Comparison of ENCODE assay signal across 8 cellular contexts in the genomic region with DNA sequence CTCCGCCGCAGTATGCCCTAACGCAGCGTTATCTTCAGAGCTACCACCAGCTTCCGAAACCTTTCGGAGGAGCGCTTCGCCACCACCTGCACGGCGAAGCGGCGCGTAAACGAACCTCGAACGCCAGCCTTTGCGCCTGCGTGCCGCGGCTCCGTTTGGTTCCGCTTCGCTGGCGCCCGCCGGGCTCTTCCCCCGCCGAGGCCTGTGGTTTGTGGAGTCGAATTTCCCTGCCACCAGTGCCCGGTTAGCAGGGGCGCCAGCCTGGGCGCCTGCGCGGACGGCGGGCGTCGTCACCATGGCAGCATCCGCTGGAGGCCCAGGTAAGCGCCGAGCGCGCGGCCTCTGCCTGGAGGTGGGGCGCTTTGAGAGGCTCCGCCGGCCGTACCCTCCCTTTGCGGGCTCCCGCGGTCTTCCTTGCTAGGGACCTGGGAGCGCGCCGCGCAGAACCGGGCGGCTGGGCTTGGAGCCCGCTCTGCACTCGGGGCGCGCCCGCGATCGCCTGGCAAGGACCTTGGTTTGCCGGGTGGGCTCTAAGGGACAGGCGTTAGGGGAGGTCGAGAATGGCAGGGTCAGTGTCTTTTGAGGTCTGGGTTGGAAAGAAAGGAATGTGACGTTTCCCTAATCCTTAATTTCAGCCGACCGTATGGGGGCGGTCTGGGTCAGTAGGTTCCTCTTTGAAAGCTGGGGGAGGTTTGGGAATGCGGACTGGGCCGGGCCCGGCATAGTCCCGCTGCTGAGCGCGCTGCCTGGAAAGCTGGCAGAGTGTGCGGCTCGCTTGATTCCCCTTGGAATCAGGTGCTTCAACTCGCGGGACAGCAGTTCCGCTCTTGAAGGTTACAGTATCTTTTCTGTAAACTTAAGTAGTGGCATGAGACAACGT. TPM values are rescaled to one million over a fixed set of nuclear protein-coding genes. Genes with fewer than 3 reads are reported as not detected.
DNase-seq lines count a peak whose midpoint lies in the region; ATAC-seq, FAIRE-seq and TF ChIP-seq lines count a peak whose summit lies in the region.

FAM151B (plus strand) TSS at position 272 of the 880 bp plus-strand sequence; CDS start at position 296, 24 bp downstream.

- TF ChIP-seq EP300 in HepG2 (IDR thresholded peaks at IDR 0.05; ENCODE audit: low read depth in 2 of 2, low read length in 2 of 2) (no peak), HepG2 (CRISPR knock-in tag; IDR thresholded peaks at IDR 0.05; ENCODE audit: borderline replicate concordance) (no peak)

- H3K9ac ChIP-seq in BLaER1 treated with 17β-estradiol and CSF1 and Interleukin-3, amounts not matched to agents 10 nM and 100 nM = peak within 1 kb of the TSS; percentile 60 to 85 (median 77)
- peak within 1 kb of the TSS; percentile 77 for H3K9ac ChIP-seq in HepG2 (ENCODE audit: insufficient read depth, low read depth, low read length)

- H3K36me3 ChIP-seq in BLaER1 treated with 17β-estradiol and CSF1 and Interleukin-3, amounts not matched to agents 10 nM and 100 nM = peaks cover 0 to 15% (median 3%) of the 10 kb centered on the region in 11 experiments; a peak in 10 of 22 replicates
- peaks cover 0 to 6% of the 10 kb centered on the region in 2 experiments; a peak in 3 of 5 replicates for H3K36me3 ChIP-seq in HepG2 (replicated peaks in 1 of 2; ENCODE audit: control insufficient read depth in 1 of 2, insufficient read depth in 2 of 2, low read length in 2 of 2)

- peak within 1 kb of the TSS; percentile 83 to 98 (median 93) for H3K4me2 ChIP-seq in BLaER1 treated with 17β-estradiol and CSF1 and Interleukin-3, amounts not matched to agents 10 nM and 100 nM
- H3K4me2 ChIP-seq in HepG2 (ENCODE audit: low read depth, low read length) = peak within 1 kb of the TSS; percentile 87

- H3K4me3 ChIP-seq in BLaER1 treated with 17β-estradiol and CSF1 and Interleukin-3, amounts not matched to agents 10 nM and 100 nM = peak within 1 kb of the TSS; percentile 63 to 82 (median 74)
- peak within 1 kb of the TSS; percentile 58 to 81 (median 75) for H3K4me3 ChIP-seq in HepG2 (replicated peaks in 1 of 3; ENCODE audit: insufficient read depth in 1 of 3, low read depth in 2 of 3, low read length in 3 of 3)

- TF ChIP-seq RAD21 in HepG2 (CRISPR knock-in tag; IDR thresholded peaks at IDR 0.05) = no peak; the same call in 1 of the 2 replicates

- in situ Hi-C loops in HepG2 (cut with HindIII; ENCODE audit: extremely low pct_ligation_motif_present, low pct_unique_long_range_greater_than_20kb) = loop anchor here (5.0 kb wide), 1 partner anchor 184 kb away; no protein-coding TSS in a partner anchor

- H2AFZ ChIP-seq in HepG2 (ENCODE audit: low read length) = peak within 1 kb of the TSS; percentile 76

- no peaks in the 10 kb centered on the region for H3K27me3 ChIP-seq in BLaER1 treated with 17β-estradiol and CSF1 and Interleukin-3, amounts not matched to agents 10 nM and 100 nM
- no peaks in the 10 kb centered on the region; a peak in 1 of 5 replicates for H3K27me3 ChIP-seq in HepG2 (ENCODE audit: control insufficient read depth in 1 of 2, insufficient read depth in 2 of 2, low read length in 2 of 2)

- CTCF ChIA-PET in HepG2 (lab: Yijun Ruan, JAX; ENCODE audit: low intra/inter-chr PET ratio, low total read pairs) = interaction anchor here (1.3 kb wide), 1 partner anchor 184 kb away, joined by 6 read pairs; no protein-coding TSS in a partner anchor

- under 1% methylated on average over 26 of the region's 83 CpGs for WGBS in HepG2 (ENCODE audit: low lambda C conversion rate)

- intact Hi-C loops in HepG2 (cut with micrococcal nuclease; ENCODE audit: unreplicated experiment) = loop anchor here (1.0 to 5.0 kb wide), 3 partner anchors 141 to 184 kb away; partner anchors contain the start of genes DHFR and MSH3

- TF ChIP-seq CTCF in HepG2 (CRISPR knock-in tag; IDR thresholded peaks at IDR 0.05) = peak; percentile 69

- H4K20me1 ChIP-seq in BLaER1 treated with 17β-estradiol and CSF1 and Interleukin-3, amounts not matched to agents 10 nM and 100 nM = no peaks in the 10 kb centered on the region
- H4K20me1 ChIP-seq in HepG2 (ENCODE audit: insufficient read depth, low read length) = no peaks in the 10 kb centered on the region

- H3K9me3 ChIP-seq in BLaER1 treated with 17β-estradiol and CSF1 and Interleukin-3, amounts not matched to agents 10 nM and 100 nM (replicated peaks in 1 of 11) = peaks cover 1 to 20% (median 14%) of the 10 kb centered on the region in 11 experiments; a peak in 21 of 22 replicates
- no peaks in the 10 kb centered on the region for H3K9me3 ChIP-seq in HepG2 (ENCODE audit: low read length)

- TF ChIP-seq POLR2A in HepG2 (IDR thresholded peaks at IDR 0.05; ENCODE audit: insufficient read depth in 1 of 2, low read depth in 2 of 2, low read length in 2 of 2) = peak; percentile 71 to 82

- peak within 1 kb of the TSS; percentile 22 to 77 (median 52); a peak in 18 of 22 replicates for H3K27ac ChIP-seq in BLaER1 treated with 17β-estradiol and CSF1 and Interleukin-3, amounts not matched to agents 10 nM and 100 nM
- peak within 1 kb of the TSS; percentile 80 for H3K27ac ChIP-seq in HepG2 (ENCODE audit: extremely low read length, insufficient read depth, low read length)

- H3K4me1 ChIP-seq in BLaER1 treated with 17β-estradiol and CSF1 and Interleukin-3, amounts not matched to agents 10 nM and 100 nM = peaks cover 6 to 17% (median 10%) of the 10 kb centered on the region in 10 experiments; a peak in 17 of 20 replicates
- H3K4me1 ChIP-seq in HepG2 (ENCODE audit: insufficient read depth, low read length) = peaks cover 38% of the 10 kb centered on the region

- no peaks in the 10 kb centered on the region for H3K79me2 ChIP-seq in HepG2 (ENCODE audit: insufficient read depth, low read length)

- TSS peak; percentile 58 for BruUV-seq in HepG2 (replicated peaks; lab: Mats Ljungman, UMichigan)

- ATAC-seq in GM19372 (IDR thresholded peaks at IDR 0.05; ENCODE audit: low read depth, unreplicated experiment) = peak; percentile 86
- peak; percentile 76 for ATAC-seq in HG03520 (IDR thresholded peaks at IDR 0.05; ENCODE audit: unreplicated experiment)
- peak; percentile 95 for ATAC-seq in HepG2

- DNase-seq in NCI-H526 (lab: John Stamatoyannopoulos, UW) (peak; percentile 88 to 96), dermis blood vessel endothelial cell (peak; percentile 91), HepG2 (ENCODE audit: low spot score) (peak; percentile 92)
- DNase-seq in activated CD4-positive, alpha-beta T cell treated with anti-CD3 and anti-CD28 coated beads, Interleukin-2, amount 50 U/mL, for 4 hours = peak; percentile 57 to 67
- DNase-seq in stimulated activated CD4-positive, alpha-beta T cell treated with anti-CD3 and anti-CD28 coated beads, Interleukin-2, amount 100 ng/mL, for 24 hours = peak; percentile 75 to 85

- POLR2A ChIA-PET in HepG2 (lab: Yijun Ruan, JAX) = interaction anchor here (0.6 to 1.3 kb wide), 4 partner anchors 21 to 180 kb away, joined by 3 to 5 read pairs (median 4); partner anchors contain the start of genes DHFR and MSH3

- FAIRE-seq in HepG2 (lab: Jason Lieb, UNC) = peak; percentile 32

TF ChIP-seq in HepG2, 621 proteins besides CTCF, POLR2A, EP300 and RAD21 (continues in another document):
- TF ChIP-seq, protein P1, sequence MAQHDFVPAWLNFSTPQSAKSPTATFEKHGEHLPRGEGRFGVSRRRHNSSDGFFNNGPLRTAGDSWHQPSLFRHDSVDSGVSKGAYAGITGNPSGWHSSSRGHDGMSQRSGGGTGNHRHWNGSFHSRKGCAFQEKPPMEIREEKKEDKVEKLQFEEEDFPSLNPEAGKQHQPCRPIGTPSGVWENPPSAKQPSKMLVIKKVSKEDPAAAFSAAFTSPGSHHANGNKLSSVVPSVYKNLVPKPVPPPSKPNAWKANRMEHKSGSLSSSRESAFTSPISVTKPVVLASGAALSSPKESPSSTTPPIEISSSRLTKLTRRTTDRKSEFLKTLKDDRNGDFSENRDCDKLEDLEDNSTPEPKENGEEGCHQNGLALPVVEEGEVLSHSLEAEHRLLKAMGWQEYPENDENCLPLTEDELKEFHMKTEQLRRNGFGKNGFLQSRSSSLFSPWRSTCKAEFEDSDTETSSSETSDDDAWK (CRISPR knock-in tag; IDR thresholded peaks at IDR 0.05) = no peak
- peak; percentile 91 for TF ChIP-seq ZFX (CRISPR knock-in tag; IDR thresholded peaks at IDR 0.05; ENCODE audit: low read depth)
- peak; percentile 56; the same call in 1 of the 2 replicates for TF ChIP-seq HDAC2 (CRISPR knock-in tag; IDR thresholded peaks at IDR 0.05)
- no peak for TF ChIP-seq SKI (IDR thresholded peaks at IDR 0.05; ENCODE audit: partially characterized antibody)

RNA-seq across cellular contexts. Expression of gene FAM151B, which starts in this region (rescaled TPM):
- total RNA-seq in dermis blood vessel endothelial cell (2.6 and 3.0 TPM in 2 replicates), HepG2 (2016; rRNA removed; fragmentation: Illumina TruSeq; extraction: Trizol) (1.0 and 2.3 TPM in 2 replicates)
- total RNA-seq in HepG2 (2016; cell fraction: cytosol; rRNA removed; fragmentation: Illumina TruSeq; extraction: Trizol; ENCODE audit: low read depth) = 1.5 and 2.6 TPM in 2 replicates
- 1.9 and 2.3 TPM in 2 replicates for total RNA-seq in HepG2 (2016; cell fraction: insoluble cytoplasmic fraction; rRNA removed; fragmentation: Illumina TruSeq; extraction: Trizol)
- total RNA-seq in HepG2 (2016; cell fraction: membrane; rRNA removed; fragmentation: Illumina TruSeq; extraction: Trizol) = 2.0 and 2.3 TPM in 2 replicates
- 1.9 and 2.1 TPM in 2 replicates for total RNA-seq in HepG2 (2016; cell fraction: nucleus; rRNA removed; fragmentation: Illumina TruSeq; extraction: Trizol)
- 0.54 and 0.61 TPM in 2 replicates for polyA plus RNA-seq in HepG2 (2011; rRNA removed)
- 0.24 and 0.33 TPM in 2 replicates for polyA plus RNA-seq in HepG2 (2011; cell fraction: cytosol; rRNA removed)
- 0.47 and 0.55 TPM in 2 replicates for polyA plus RNA-seq in HepG2 (2011; cell fraction: nucleus; rRNA removed)
- 0.33 and 0.43 TPM in 2 replicates for polyA plus RNA-seq in HepG2 (2012)
- 1.1 and 1.2 TPM in 2 replicates for polyA plus RNA-seq in HepG2 (2016; cell fraction: cytosol; fragmentation: Illumina TruSeq; extraction: Trizol; ENCODE audit: low read depth)
- 1.7 and 2.0 TPM in 2 replicates for polyA plus RNA-seq in HepG2 (2016; cell fraction: insoluble cytoplasmic fraction; fragmentation: Illumina TruSeq; extraction: Trizol; ENCODE audit: low read depth)
- polyA plus RNA-seq in HepG2 (2016; cell fraction: membrane; fragmentation: Illumina TruSeq; extraction: Trizol; ENCODE audit: low read depth) = 1.4 and 1.6 TPM in 2 replicates
- 2.2 and 2.4 TPM in 2 replicates for polyA plus RNA-seq in HepG2 (2016; cell fraction: nucleus; fragmentation: Illumina TruSeq; extraction: Trizol; ENCODE audit: insufficient read depth, low read depth)
- 1.0 and 1.9 TPM in 2 replicates for polyA minus RNA-seq in HepG2 (2011; rRNA and poly(A)+ RNA removed; ENCODE audit: low replicate concordance)
- 0.44 and 0.59 TPM in 2 replicates for polyA minus RNA-seq in HepG2 (2011; cell fraction: cytosol; rRNA and poly(A)+ RNA removed)
- 1.8 and 1.9 TPM in 2 replicates for polyA minus RNA-seq in HepG2 (2011; cell fraction: nucleus; rRNA and poly(A)+ RNA removed)

Comparison
In these comparisons a context has a peak if more than half of its experiments do, and no peak if none do; other contexts are left out.
1. Peak in every context shown above with its lines: DNase-seq, ATAC-seq, H3K4me3 ChIP-seq and H3K27ac ChIP-seq.